In genomic region chr1:85571830-85572229, GRCh38 we compare ENCODE assay signal across 20 cellular contexts. TPM values are rescaled to one million over a fixed set of nuclear protein-coding genes. Genes with fewer than 3 reads are reported as not detected.
DNase-seq lines count a peak whose midpoint lies in the region; ATAC-seq and TF ChIP-seq lines count a peak whose summit lies in the region.
"Had no signal": no experiment of that assay in that cellular context is flagged by ENCODE, and none has a peak within 500 bp of the region (broad histone marks: within the 10 kb centered on the region; RNA-seq: fewer than 3 reads in every experiment).

No MANE protein-coding gene starts in this region.

- CTCF ChIA-PET in Caco-2 (lab: Charles Lee): interaction anchor here (0.6 kb wide), 1 partner anchor 29 kb away, joined by 3 read pairs; no protein-coding TSS in a partner anchor
- CTCF ChIA-PET in mammary epithelial cell (lab: Charles Lee; ENCODE audit: low non-redundant PET): interaction anchor here (0.6 kb wide), 1 partner anchor 227 kb away, joined by 7 read pairs; no protein-coding TSS in a partner anchor

- H3K36me3 Mint-ChIP-seq in Caco-2 (ENCODE audit: insufficient read depth, unreplicated experiment) (peaks cover 10% of the 10 kb centered on the region), mesothelial cell of epicardium (peaks cover 9% of the 10 kb centered on the region)
- H3K36me3 Mint-ChIP-seq: activated naive CD4-positive, alpha-beta T cell treated with anti-CD3 and anti-CD28 coated beads, Interleukin-2, amount 10 ng/mL, durations not matched to agents 7 days and 5 days; brain; natural killer cell treated with Interleukin-12 subunit alpha and Interleukin-12 subunit beta and Interleukin-15 and Interleukin-18, amount 100 ng/mL, for 72 hours; stimulated activated effector memory CD8-positive, alpha-beta T cell treated with anti-CD3 and anti-CD28 coated beads, Interleukin-12 subunit alpha, Interleukin-12 subunit beta, amount 100 ng/mL, for 72 hours had no signal

- H3K36me3 ChIP-seq in Caco-2 (ENCODE audit: control insufficient read depth, insufficient read depth, low read length): no peaks in the 10 kb centered on the region
- H3K36me3 ChIP-seq in mammary epithelial cell (ENCODE audit: insufficient read depth, low read length): no peaks in the 10 kb centered on the region
- H3K36me3 ChIP-seq: esophagus muscularis mucosa, Peyer's patch, thyroid gland had no signal

- DNase-seq in Caco-2 (no peak), NCI-H226 (peak; percentile 97), mammary epithelial cell (peak; percentile 97), mesothelial cell of epicardium (ENCODE audit: low spot score in 2 of 2, unreplicated experiment in 2 of 2) (no peak), NCI-H1048 (lab: John Stamatoyannopoulos, UW) (no peak), left colon (no peak)
- DNase-seq in activated CD4-positive, alpha-beta T cell treated with anti-CD3 and anti-CD28 coated beads, Interleukin-2, amount 50 U/mL, for 48 hours: no peak
- DNase-seq: activated CD4-positive, alpha-beta T cell treated with anti-CD3 and anti-CD28 coated beads, Interleukin-2, amount 10 ng/mL, durations not matched to agents 7 days and 5 days; activated naive CD4-positive, alpha-beta T cell treated with anti-CD3 and anti-CD28 coated beads, Interleukin-2, amount 10 ng/mL, durations not matched to agents 7 days and 5 days; C1 segment of cervical spinal cord; glutamatergic neuron; NCI-H1694 treated with DMSO at 0.1 percent for 48 hours; Peyer's patch; thyroid gland had no signal

- H3K4me1 Mint-ChIP-seq in Caco-2 (ENCODE audit: low read depth, unreplicated experiment) (peaks cover 25% of the 10 kb centered on the region), mesothelial cell of epicardium (peaks cover 38% of the 10 kb centered on the region)

- no peaks in the 10 kb centered on the region for H3K27me3 ChIP-seq in Caco-2 (replicated peaks; ENCODE audit: control insufficient read depth, insufficient read depth, low read length)
- no peaks in the 10 kb centered on the region for H3K27me3 ChIP-seq in mammary epithelial cell (ENCODE audit: insufficient read depth, low read length)
- H3K27me3 ChIP-seq: esophagus muscularis mucosa, Peyer's patch, thyroid gland had no signal

- POLR2A ChIA-PET in Caco-2 (lab: Charles Lee): interaction anchor here (0.6 to 1.4 kb wide), 4 partner anchors 8 to 69 kb away, joined by 3 to 4 read pairs (median 4); no protein-coding TSS in a partner anchor

- peak overlapping the region; percentile 74 for H3K4me2 ChIP-seq in mammary epithelial cell (ENCODE audit: insufficient read depth, low read depth, low read length)

- peak overlapping the region; percentile 89 for H3K27ac ChIP-seq in mammary epithelial cell (ENCODE audit: insufficient read depth, low read depth, low read length)
- H3K27ac ChIP-seq: Peyer's patch, thyroid gland had no signal

- no peak overlapping the region for H3K4me3 ChIP-seq in Caco-2 (ENCODE audit: low read depth, low read length)
- no peak overlapping the region for H3K4me3 ChIP-seq in mammary epithelial cell (replicated peaks in 1 of 3; ENCODE audit: insufficient read depth in 1 of 3, low read depth in 2 of 3, low read length in 3 of 3)
- H3K4me3 ChIP-seq: esophagus muscularis mucosa, Peyer's patch, thyroid gland had no signal

- H3K4me3 Mint-ChIP-seq in Caco-2 (ENCODE audit: unreplicated experiment) (no peak overlapping the region), mesothelial cell of epicardium (no peak overlapping the region)
- H3K4me3 Mint-ChIP-seq: activated CD4-positive, alpha-beta T cell treated with anti-CD3 and anti-CD28 coated beads, Interleukin-2, amount 10 ng/mL, durations not matched to agents 7 days and 5 days; activated naive CD4-positive, alpha-beta T cell treated with anti-CD3 and anti-CD28 coated beads, Interleukin-2, amount 10 ng/mL, durations not matched to agents 7 days and 5 days; brain; natural killer cell treated with Interleukin-12 subunit alpha and Interleukin-12 subunit beta and Interleukin-15 and Interleukin-18, amount 100 ng/mL, for 72 hours; stimulated activated effector memory CD8-positive, alpha-beta T cell treated with anti-CD3 and anti-CD28 coated beads, Interleukin-12 subunit alpha, Interleukin-12 subunit beta, amount 100 ng/mL, for 72 hours had no signal

- H2AFZ ChIP-seq in mammary epithelial cell (ENCODE audit: low read depth, low read length): no peak overlapping the region

- no peak overlapping the region for H3K9ac ChIP-seq in mammary epithelial cell (ENCODE audit: insufficient read depth, low read length)

- H3K9me3 ChIP-seq in Caco-2 (no peaks in the 10 kb centered on the region), mammary epithelial cell (replicated peaks; ENCODE audit: insufficient read depth, low read length) (no peaks in the 10 kb centered on the region)
- H3K9me3 ChIP-seq: esophagus muscularis mucosa, Peyer's patch, thyroid gland had no signal

- no peaks in the 10 kb centered on the region for H3K27me3 Mint-ChIP-seq in Caco-2 (ENCODE audit: insufficient read depth, unreplicated experiment)
- H3K27me3 Mint-ChIP-seq in mesothelial cell of epicardium (ENCODE audit: low read depth): no peaks in the 10 kb centered on the region

- H3K4me1 ChIP-seq in Caco-2: peaks cover 67% of the 10 kb centered on the region
- peaks cover 68% of the 10 kb centered on the region for H3K4me1 ChIP-seq in mammary epithelial cell (ENCODE audit: insufficient read depth, low read length)
- H3K4me1 ChIP-seq: thyroid gland had no signal

- WGBS in mammary epithelial cell (ENCODE audit: low coverage, missing lambda C conversion rate): 0% methylated on average over 4 of the region's 4 CpGs

- BruUV-seq in Caco-2 (replicated peaks; lab: Mats Ljungman, UMichigan): TSS peak; percentile 88
- no TSS peak for BruUV-seq in mammary epithelial cell (replicated peaks; lab: Mats Ljungman, UMichigan)

- H3K27ac Mint-ChIP-seq in Caco-2 (ENCODE audit: unreplicated experiment): peak overlapping the region; percentile 50
- H3K27ac Mint-ChIP-seq in mesothelial cell of epicardium: peak overlapping the region; percentile 21
- H3K27ac Mint-ChIP-seq: activated CD4-positive, alpha-beta T cell treated with anti-CD3 and anti-CD28 coated beads, Interleukin-2, amount 10 ng/mL, durations not matched to agents 7 days and 5 days; activated naive CD4-positive, alpha-beta T cell treated with anti-CD3 and anti-CD28 coated beads, Interleukin-2, amount 10 ng/mL, durations not matched to agents 7 days and 5 days; brain; natural killer cell treated with Interleukin-12 subunit alpha and Interleukin-12 subunit beta and Interleukin-15 and Interleukin-18, amount 100 ng/mL, for 72 hours; progenitor cell of endocrine pancreas; stimulated activated effector memory CD8-positive, alpha-beta T cell treated with anti-CD3 and anti-CD28 coated beads, Interleukin-12 subunit alpha, Interleukin-12 subunit beta, amount 100 ng/mL, for 72 hours had no signal

- H4K20me1 ChIP-seq in mammary epithelial cell (ENCODE audit: insufficient read depth, low read length): no peaks in the 10 kb centered on the region

- in situ Hi-C loops in mammary epithelial cell (cut with MboI; ENCODE audit: low sequenced_read_pairs in 2 of 2): loop anchor here in 1 of 2 donors (10.0 kb wide), 2 partner anchors 77 to 267 kb away; no protein-coding TSS in a partner anchor

- ATAC-seq in left colon (no peak), GM21737 (IDR thresholded peaks at IDR 0.05; ENCODE audit: unreplicated experiment) (no peak)
- ATAC-seq: natural killer cell treated with Interleukin-12 subunit alpha and Interleukin-12 subunit beta and Interleukin-15 and Interleukin-18, amount 100 ng/mL, for 72 hours; stimulated activated effector memory CD8-positive, alpha-beta T cell treated with anti-CD3 and anti-CD28 coated beads, Interleukin-12 subunit alpha, Interleukin-12 subunit beta, amount 100 ng/mL, for 72 hours had no signal

- TF ChIP-seq CTCF in Caco-2 (IDR thresholded peaks at IDR 0.05; ENCODE audit: insufficient read depth in 1 of 2, low read depth in 1 of 2, low read length in 1 of 2, severe bottlenecking in 1 of 2, unreplicated experiment in 1 of 2): no peak
- TF ChIP-seq CTCF in mammary epithelial cell (conservative IDR thresholded peaks at IDR 0.05 in 1 of 2, IDR thresholded peaks at IDR 0.05 in 1 of 2; ENCODE audit: extremely low read depth in 1 of 2, insufficient read depth in 1 of 2, low read depth in 1 of 2, low read length in 2 of 2): no peak
- no peak for TF ChIP-seq CTCF in mesothelial cell of epicardium (IDR thresholded peaks at IDR 0.05; ENCODE audit: unreplicated experiment)

- dilution Hi-C loops in mammary epithelial cell (cut with HindIII; ENCODE audit: low sequenced_read_pairs): loop anchor here (25.0 kb wide), 1 partner anchor 260 kb away; no protein-coding TSS in a partner anchor

- H3K79me2 ChIP-seq in mammary epithelial cell (ENCODE audit: insufficient read depth, low read length): no peaks in the 10 kb centered on the region

- intact Hi-C loops in Caco-2 (cut with micrococcal nuclease; ENCODE audit: unreplicated experiment): loop anchor here (1.0 kb wide), 2 partner anchors 21 to 28 kb away; no protein-coding TSS in a partner anchor
- intact Hi-C loops in mammary epithelial cell (cut with micrococcal nuclease): loop anchor here (1.0 kb wide), 1 partner anchor 16 kb away; no protein-coding TSS in a partner anchor
- intact Hi-C loops in left colon (cut with DNase I, micrococcal nuclease): no loop called here

- peaks cover 2% of the 10 kb centered on the region for H3K9me3 Mint-ChIP-seq in Caco-2 (ENCODE audit: unreplicated experiment)
- H3K9me3 Mint-ChIP-seq in mesothelial cell of epicardium: peaks cover 6% of the 10 kb centered on the region
- H3K9me3 Mint-ChIP-seq: activated CD4-positive, alpha-beta T cell treated with anti-CD3 and anti-CD28 coated beads, Interleukin-2, amount 10 ng/mL, durations not matched to agents 7 days and 5 days; activated naive CD4-positive, alpha-beta T cell treated with anti-CD3 and anti-CD28 coated beads, Interleukin-2, amount 10 ng/mL, durations not matched to agents 7 days and 5 days; natural killer cell treated with Interleukin-12 subunit alpha and Interleukin-12 subunit beta and Interleukin-15 and Interleukin-18, amount 100 ng/mL, for 72 hours; stimulated activated effector memory CD8-positive, alpha-beta T cell treated with anti-CD3 and anti-CD28 coated beads, Interleukin-12 subunit alpha, Interleukin-12 subunit beta, amount 100 ng/mL, for 72 hours had no signal

RNA-seq across cellular contexts. Expression of gene CCN1, which starts 8.7 kb away (rescaled TPM):
- total RNA-seq in Caco-2 (2022): 87.4 and 88.8 TPM in 2 replicates
- total RNA-seq in mammary epithelial cell: 100 to 1,000 TPM in 1 of 2 donors, 10 to 100 TPM in 1; 59.7 to 164 TPM
- polyA plus RNA-seq in mammary epithelial cell: 83.8 TPM
- 130 TPM for polyA minus RNA-seq in mammary epithelial cell
- 731 to 797 TPM (median 760 TPM) in 3 replicates for total RNA-seq in mesothelial cell of epicardium
- 10 to 100 TPM; 18.0 to 18.5 TPM for total RNA-seq in left colon
- total RNA-seq: activated CD4-positive, alpha-beta T cell treated with anti-CD3 and anti-CD28 coated beads, Interleukin-2, amount 10 ng/mL, durations not matched to agents 7 days and 5 days; natural killer cell treated with Interleukin-12 subunit alpha and Interleukin-12 subunit beta and Interleukin-15 and Interleukin-18, amount 100 ng/mL, for 72 hours had no signal

Comparison
In these comparisons a context has a peak if more than half of its experiments do, and no peak if none do; other contexts are left out.
1. DNase-seq: peak in NCI-H226 (single experiment) and mammary epithelial cell (single experiment); none in Caco-2 (0 of 2), mesothelial cell of epicardium (0 of 2), NCI-H1048 (single experiment), activated CD4-positive, alpha-beta T cell treated with anti-CD3 and anti-CD28 coated beads, Interleukin-2, amount 50 U/mL, for 48 hours (0 of 2) and left colon (0 of 2).
2. intact Hi-C loops: an anchor here in Caco-2 (1.0 kb wide) and mammary epithelial cell (1.0 kb wide); none called in left colon.